In the genomic region with DNA sequence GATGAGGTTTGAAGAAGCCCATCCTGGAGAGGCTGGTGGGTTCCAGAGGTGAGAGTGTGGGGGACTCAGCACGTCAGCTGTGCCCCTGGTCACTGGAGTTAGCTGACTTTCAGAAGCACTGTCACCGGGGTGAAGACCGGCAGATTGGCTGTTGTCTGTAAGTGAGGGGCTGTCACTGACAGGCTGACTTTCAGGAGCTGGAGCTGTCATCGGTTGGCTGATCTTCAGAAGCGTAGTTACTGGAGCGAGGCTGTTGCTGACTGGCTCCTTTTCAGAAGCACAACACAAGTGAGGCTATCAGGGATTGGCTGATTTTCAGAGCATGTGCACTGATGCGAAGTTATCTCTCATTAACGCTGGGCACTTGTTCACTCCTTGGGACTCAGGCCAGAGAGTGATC, we compare ENCODE assay signal across 2 cellular contexts.
TF ChIP-seq lines count a peak whose summit lies in the region.

No MANE protein-coding gene starts in this region.

TF ChIP-seq in HCT116, 20 proteins besides CTCF, POLR2A, EP300 and RAD21:
- TF ChIP-seq EZH2 (IDR thresholded peaks at IDR 0.05) (no peak), TCF7L2 (IDR thresholded peaks at IDR 0.05; ENCODE audit: borderline replicate concordance, extremely low read depth, insufficient read depth, insufficient read length) (no peak), SIN3A (IDR thresholded peaks at IDR 0.05; ENCODE audit: low read depth) (no peak), YY1 (IDR thresholded peaks at IDR 0.05; ENCODE audit: extremely low read depth, insufficient replicate concordance, low read depth, low read length) (no peak), EZH2phosphoT487 (IDR thresholded peaks at IDR 0.05; ENCODE audit: borderline replicate concordance) (no peak), SP1 (IDR thresholded peaks at IDR 0.05; ENCODE audit: low read depth) (no peak), POLR2AphosphoS5 (IDR thresholded peaks at IDR 0.05; ENCODE audit: low read depth, low read length) (no peak), CBX3 (IDR thresholded peaks at IDR 0.05; ENCODE audit: low read depth) (no peak), MAX (IDR thresholded peaks at IDR 0.05) (no peak), ZNF274 (IDR thresholded peaks at IDR 0.05; ENCODE audit: low read depth, low read length) (no peak), CEBPB (IDR thresholded peaks at IDR 0.05; ENCODE audit: low read depth) (no peak), SRF (IDR thresholded peaks at IDR 0.05; ENCODE audit: low read depth) (no peak), ZFX (IDR thresholded peaks at IDR 0.05) (no peak), JUND (IDR thresholded peaks at IDR 0.05) (no peak), EGR1 (IDR thresholded peaks at IDR 0.05; ENCODE audit: low read depth) (no peak)
- TF ChIP-seq, protein P1, sequence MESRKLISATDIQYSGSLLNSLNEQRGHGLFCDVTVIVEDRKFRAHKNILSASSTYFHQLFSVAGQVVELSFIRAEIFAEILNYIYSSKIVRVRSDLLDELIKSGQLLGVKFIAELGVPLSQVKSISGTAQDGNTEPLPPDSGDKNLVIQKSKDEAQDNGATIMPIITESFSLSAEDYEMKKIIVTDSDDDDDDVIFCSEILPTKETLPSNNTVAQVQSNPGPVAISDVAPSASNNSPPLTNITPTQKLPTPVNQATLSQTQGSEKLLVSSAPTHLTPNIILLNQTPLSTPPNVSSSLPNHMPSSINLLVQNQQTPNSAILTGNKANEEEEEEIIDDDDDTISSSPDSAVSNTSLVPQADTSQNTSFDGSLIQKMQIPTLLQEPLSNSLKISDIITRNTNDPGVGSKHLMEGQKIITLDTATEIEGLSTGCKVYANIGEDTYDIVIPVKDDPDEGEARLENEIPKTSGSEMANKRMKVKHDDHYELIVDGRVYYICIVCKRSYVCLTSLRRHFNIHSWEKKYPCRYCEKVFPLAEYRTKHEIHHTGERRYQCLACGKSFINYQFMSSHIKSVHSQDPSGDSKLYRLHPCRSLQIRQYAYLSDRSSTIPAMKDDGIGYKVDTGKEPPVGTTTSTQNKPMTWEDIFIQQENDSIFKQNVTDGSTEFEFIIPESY (IDR thresholded peaks at IDR 0.05; ENCODE audit: extremely low read depth, insufficient replicate concordance, low read length), result no peak

TF ChIP-seq in K562, 482 proteins besides CTCF, POLR2A, EP300 and RAD21:
- TF ChIP-seq ARID4B (CRISPR knock-in tag; IDR thresholded peaks at IDR 0.05), result no peak
- TF ChIP-seq ZNF717 (CRISPR knock-in tag; IDR thresholded peaks at IDR 0.05), result no peak
- TF ChIP-seq, protein P2, sequence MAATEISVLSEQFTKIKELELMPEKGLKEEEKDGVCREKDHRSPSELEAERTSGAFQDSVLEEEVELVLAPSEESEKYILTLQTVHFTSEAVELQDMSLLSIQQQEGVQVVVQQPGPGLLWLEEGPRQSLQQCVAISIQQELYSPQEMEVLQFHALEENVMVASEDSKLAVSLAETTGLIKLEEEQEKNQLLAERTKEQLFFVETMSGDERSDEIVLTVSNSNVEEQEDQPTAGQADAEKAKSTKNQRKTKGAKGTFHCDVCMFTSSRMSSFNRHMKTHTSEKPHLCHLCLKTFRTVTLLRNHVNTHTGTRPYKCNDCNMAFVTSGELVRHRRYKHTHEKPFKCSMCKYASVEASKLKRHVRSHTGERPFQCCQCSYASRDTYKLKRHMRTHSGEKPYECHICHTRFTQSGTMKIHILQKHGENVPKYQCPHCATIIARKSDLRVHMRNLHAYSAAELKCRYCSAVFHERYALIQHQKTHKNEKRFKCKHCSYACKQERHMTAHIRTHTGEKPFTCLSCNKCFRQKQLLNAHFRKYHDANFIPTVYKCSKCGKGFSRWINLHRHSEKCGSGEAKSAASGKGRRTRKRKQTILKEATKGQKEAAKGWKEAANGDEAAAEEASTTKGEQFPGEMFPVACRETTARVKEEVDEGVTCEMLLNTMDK (IDR thresholded peaks at IDR 0.05; ENCODE audit: borderline replicate concordance, insufficient read depth, low read depth, low read length, poor library complexity, severe bottlenecking), result no peak
- TF ChIP-seq MXI1 (IDR thresholded peaks at IDR 0.05; ENCODE audit: low read depth, low read length), result no peak
- no peak for TF ChIP-seq ATF3 (IDR thresholded peaks at IDR 0.05)
- no peak for TF ChIP-seq ATF3 (CRISPR knock-in tag; conservative IDR thresholded peaks at IDR 0.05)
- TF ChIP-seq HNRNPLL (IDR thresholded peaks at IDR 0.05; ENCODE audit: low read depth, low read length, poor library complexity, severe bottlenecking), result no peak
- TF ChIP-seq U2AF1 (optimal IDR thresholded peaks at IDR 0.05; ENCODE audit: low read depth, low read length), result no peak
- no peak for TF ChIP-seq POLR2G (IDR thresholded peaks at IDR 0.05; ENCODE audit: low read depth, low read length)
- TF ChIP-seq ARHGAP35 (IDR thresholded peaks at IDR 0.05; ENCODE audit: partially characterized antibody), result no peak
- no peak for TF ChIP-seq PRPF4 (IDR thresholded peaks at IDR 0.05; ENCODE audit: insufficient read depth, low read depth, low read length, poor library complexity, severe bottlenecking)
- no peak for TF ChIP-seq MIER1 (IDR thresholded peaks at IDR 0.05; ENCODE audit: low read depth)
- TF ChIP-seq BRD9 (IDR thresholded peaks at IDR 0.05; ENCODE audit: low read depth, partially characterized antibody), result no peak
- no peak for TF ChIP-seq NFXL1 (CRISPR knock-in tag; IDR thresholded peaks at IDR 0.05)
- TF ChIP-seq NFIC (IDR thresholded peaks at IDR 0.05), result no peak
- TF ChIP-seq XRCC3 (IDR thresholded peaks at IDR 0.05), result no peak
- TF ChIP-seq ZNF740 (CRISPR knock-in tag; IDR thresholded peaks at IDR 0.05), result no peak
- no peak for TF ChIP-seq ZNF740 (tag; IDR thresholded peaks at IDR 0.05)
- TF ChIP-seq, protein P3, sequence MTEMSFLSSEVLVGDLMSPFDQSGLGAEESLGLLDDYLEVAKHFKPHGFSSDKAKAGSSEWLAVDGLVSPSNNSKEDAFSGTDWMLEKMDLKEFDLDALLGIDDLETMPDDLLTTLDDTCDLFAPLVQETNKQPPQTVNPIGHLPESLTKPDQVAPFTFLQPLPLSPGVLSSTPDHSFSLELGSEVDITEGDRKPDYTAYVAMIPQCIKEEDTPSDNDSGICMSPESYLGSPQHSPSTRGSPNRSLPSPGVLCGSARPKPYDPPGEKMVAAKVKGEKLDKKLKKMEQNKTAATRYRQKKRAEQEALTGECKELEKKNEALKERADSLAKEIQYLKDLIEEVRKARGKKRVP (CRISPR knock-in tag; IDR thresholded peaks at IDR 0.05), result no peak
TF ChIP-seq in K562: peak in this region for 0.
